In the genomic region with DNA sequence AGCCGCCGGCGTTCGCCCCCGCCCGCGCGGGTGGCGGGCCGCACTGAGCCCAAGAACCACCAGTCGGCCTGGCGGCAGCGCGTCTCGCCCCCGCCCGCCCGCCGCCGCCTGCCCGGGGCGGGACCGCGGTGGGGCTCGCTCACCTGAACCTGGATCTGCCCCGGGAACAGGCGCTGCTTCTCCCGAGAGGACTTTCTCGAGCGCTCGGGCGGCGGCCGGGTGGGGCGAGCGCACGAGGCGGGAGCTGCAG, we compare ENCODE assay signal across 8 cellular contexts. TPM values are rescaled to one million over a fixed set of nuclear protein-coding genes. Genes with fewer than 3 reads are reported as not detected.
DNase-seq lines count a peak whose midpoint lies in the region; ATAC-seq and TF ChIP-seq lines count a peak whose summit lies in the region.

No MANE protein-coding gene starts in this region.

- ATAC-seq in activated CD8-positive, alpha-beta memory T cell treated with anti-CD3 and anti-CD28 coated beads, Interleukin-2, amount 10 ng/mL, durations not matched to agents 7 days and 5 days, result peak; percentile 4
- ATAC-seq in stimulated activated naive CD8-positive, alpha-beta T cell treated with anti-CD3 and anti-CD28 coated beads, Interleukin-15, Interleukin-2, amounts not matched to agents 100 U/mL and 50 U/mL, for 24 hours, result peak; percentile 0
- no peak for ATAC-seq in GM18861 (IDR thresholded peaks at IDR 0.05; ENCODE audit: unreplicated experiment)

- H3K9me3 ChIP-seq in hepatocyte (ENCODE audit: low read depth), result no peaks in the 10 kb centered on the region

- H3K4me1 Mint-ChIP-seq in activated CD8-positive, alpha-beta memory T cell treated with anti-CD3 and anti-CD28 coated beads, Interleukin-2, amount 10 ng/mL, durations not matched to agents 7 days and 5 days, result peaks cover 40% of the 10 kb centered on the region

- no peaks in the 10 kb centered on the region for H3K36me3 ChIP-seq in hepatocyte (replicated peaks; ENCODE audit: insufficient read depth, low read depth)

- H3K79me2 ChIP-seq in hepatocyte, result peaks cover 48% of the 10 kb centered on the region

- no peaks in the 10 kb centered on the region for H3K27me3 Mint-ChIP-seq in activated CD8-positive, alpha-beta memory T cell treated with anti-CD3 and anti-CD28 coated beads, Interleukin-2, amount 10 ng/mL, durations not matched to agents 7 days and 5 days

- peaks cover 15% of the 10 kb centered on the region for H3K4me1 ChIP-seq in hepatocyte (ENCODE audit: insufficient read depth)

- H3K4me3 Mint-ChIP-seq in activated CD8-positive, alpha-beta memory T cell treated with anti-CD3 and anti-CD28 coated beads, Interleukin-2, amount 10 ng/mL, durations not matched to agents 7 days and 5 days, result peak overlapping the region; percentile 85

- peak overlapping the region; percentile 95 for H3K4me2 ChIP-seq in hepatocyte

- DNase-seq in activated CD8-positive, alpha-beta memory T cell treated with anti-CD3 and anti-CD28 coated beads, Interleukin-2, amount 10 ng/mL, durations not matched to agents 7 days and 5 days, result no peak
- no peak for DNase-seq in activated CD8-positive, alpha-beta memory T cell treated with anti-CD3 and anti-CD28 coated beads for 24 hours
- no peak for DNase-seq in hepatocyte (ENCODE audit: low spot score)
- DNase-seq in stimulated activated naive CD8-positive, alpha-beta T cell treated with anti-CD3 and anti-CD28 coated beads, Interleukin-15, Interleukin-2, amounts not matched to agents 100 U/mL and 50 U/mL, for 24 hours, result no peak
- no peak for DNase-seq in GM13976 (ENCODE audit: low spot score)
- no peak for DNase-seq in NK-92 treated with Interleukin-12 subunit alpha and Interleukin-12 subunit beta, amount 100 ng/mL, for 24 hours (lab: John Stamatoyannopoulos, UW)

- H3K27me3 ChIP-seq in hepatocyte, result no peaks in the 10 kb centered on the region

- H3K4me3 ChIP-seq in WI38 (ENCODE audit: low read depth, low read length) (peak overlapping the region; percentile 98), hepatocyte (peak overlapping the region; percentile 50)

- H3K9me2 ChIP-seq in hepatocyte (replicated peaks; ENCODE audit: insufficient read depth), result no peaks in the 10 kb centered on the region

- H3K36me3 Mint-ChIP-seq in activated CD8-positive, alpha-beta memory T cell treated with anti-CD3 and anti-CD28 coated beads, Interleukin-2, amount 10 ng/mL, durations not matched to agents 7 days and 5 days, result peaks cover 34% of the 10 kb centered on the region

- no peaks in the 10 kb centered on the region for H3K9me3 Mint-ChIP-seq in activated CD8-positive, alpha-beta memory T cell treated with anti-CD3 and anti-CD28 coated beads, Interleukin-2, amount 10 ng/mL, durations not matched to agents 7 days and 5 days (ENCODE audit: low read depth)

- TF ChIP-seq CTCF in WI38 (IDR thresholded peaks at IDR 0.05; ENCODE audit: low read depth, low read length) (no peak), hepatocyte (IDR thresholded peaks at IDR 0.05; ENCODE audit: poor library complexity) (no peak), GM13976 (IDR thresholded peaks at IDR 0.05; ENCODE audit: borderline replicate concordance, control extremely low read depth, extremely low read depth, insufficient read depth, missing control alignments) (no peak)

- H3K27ac Mint-ChIP-seq in activated CD8-positive, alpha-beta memory T cell treated with anti-CD3 and anti-CD28 coated beads, Interleukin-2, amount 10 ng/mL, durations not matched to agents 7 days and 5 days, result peak overlapping the region; percentile 85

- WGBS in hepatocyte (ENCODE audit: low lambda C conversion rate, missing lambda C conversion rate), result no CpG with 5 or more reads among the region's 38 CpGs

- CTCF ChIA-PET in activated CD8-positive, alpha-beta memory T cell treated with anti-CD3 and anti-CD28 coated beads, Interleukin-2, amount 10 ng/mL, durations not matched to agents 7 days and 5 days (lab: Charles Lee), result interaction anchor here (0.7 to 3.0 kb wide), 15 partner anchors 8 to 86 kb away, joined by 3 to 16 read pairs (median 3); no protein-coding TSS in a partner anchor

- H3K27ac ChIP-seq in hepatocyte, result peak overlapping the region; percentile 87

- in situ Hi-C loops in GM13976 (cut with MboI; ENCODE audit: low sequenced_read_pairs, unreplicated experiment), result no loop called here

- H4K20me1 ChIP-seq in hepatocyte (ENCODE audit: insufficient read depth, poor library complexity, severe bottlenecking), result peaks cover 41% of the 10 kb centered on the region

- H2AFZ ChIP-seq in hepatocyte, result no peak overlapping the region

RNA-seq across cellular contexts. Expression of a gene that starts 0.2 kb away (rescaled TPM):
- 100 to 1,000 TPM; 695 to 913 TPM for total RNA-seq in activated CD8-positive, alpha-beta memory T cell treated with anti-CD3 and anti-CD28 coated beads, Interleukin-2, amount 10 ng/mL, durations not matched to agents 7 days and 5 days
- 149 and 188 TPM in 2 replicates for total RNA-seq in hepatocyte
- polyA plus RNA-seq in hepatocyte, result 125 and 140 TPM in 2 replicates
